20 cellular contexts compared by ENCODE assay signal in the genomic region with DNA sequence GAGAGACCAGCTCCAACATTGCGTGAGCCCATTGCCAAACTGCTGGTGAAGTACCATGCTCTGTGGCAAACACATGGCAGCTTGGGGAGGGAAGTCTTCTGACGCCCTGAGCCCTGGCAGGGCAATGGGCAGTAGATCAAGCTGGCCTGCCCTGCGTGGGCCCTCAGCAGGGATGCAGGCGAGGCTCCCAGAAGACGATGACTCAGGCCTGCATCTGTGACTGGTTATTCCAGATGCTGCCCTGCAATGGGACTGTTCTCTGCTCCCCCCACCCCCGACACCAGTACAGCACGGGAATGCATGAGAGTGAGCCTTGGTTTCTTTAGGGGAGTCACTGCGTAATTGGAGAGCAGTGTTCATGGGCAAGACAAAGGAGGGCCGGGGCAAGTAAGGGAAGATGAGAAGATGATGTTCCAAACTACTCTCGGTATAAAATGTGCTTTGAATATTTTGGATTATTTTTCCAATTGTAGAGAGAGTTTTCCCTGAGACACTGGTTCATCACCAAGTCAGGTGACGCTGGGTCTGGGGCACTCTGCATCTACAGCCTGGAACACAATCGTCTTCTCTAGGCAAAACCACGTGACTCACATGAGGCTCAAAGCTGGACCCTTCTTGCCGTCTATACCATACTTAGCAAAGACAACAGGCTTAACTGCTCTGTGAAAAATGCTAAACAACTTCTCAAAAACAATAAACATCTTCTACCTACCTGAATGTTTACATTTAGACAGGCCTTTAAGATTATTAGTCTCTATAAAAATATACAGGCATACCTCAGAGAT. TPM values are rescaled to one million over a fixed set of nuclear protein-coding genes. Genes with fewer than 3 reads are reported as not detected.
A peak's percentile ranks its signal among the peaks of the same experiment; 100 is the strongest.
DNase-seq lines count a peak whose midpoint lies in the region; TF ChIP-seq lines count a peak whose summit lies in the region.
"Had no signal": no experiment of that assay in that cellular context is flagged by ENCODE, and none has a peak within 500 bp of the region (broad histone marks: within the 10 kb centered on the region; RNA-seq: fewer than 3 reads in every experiment).

No MANE protein-coding gene starts in this region.

- H3K27me3 Mint-ChIP-seq in MCF 10A (ENCODE audit: insufficient read depth, unreplicated experiment): peaks cover 60% of the 10 kb centered on the region

- WGBS in adrenal gland, 4 donors: 87 to 89% (median 87%) methylated on average over 11 to 14 of the region's 14 CpGs

- H3K9me3 Mint-ChIP-seq in MCF 10A (ENCODE audit: unreplicated experiment): no peaks in the 10 kb centered on the region
- H3K9me3 Mint-ChIP-seq: activated naive CD4-positive, alpha-beta T cell treated with anti-CD3 and anti-CD28 coated beads, Interleukin-2, amount 50 U/mL, for 24 hours; stimulated activated effector memory CD8-positive, alpha-beta T cell treated with anti-CD3 and anti-CD28 coated beads, Interleukin-12 subunit alpha, Interleukin-12 subunit beta, amount 100 ng/mL, for 72 hours had no signal

- peak; percentile 48 for DNase-seq in MCF 10A (ENCODE audit: unreplicated experiment)
- DNase-seq in breast epithelium (ENCODE audit: low spot score in 2 of 2): no peak
- DNase-seq in RPMI7951 (ENCODE audit: low read depth): peak; percentile 88
- DNase-seq in fibroblast of mammary gland (ENCODE audit: low read depth): peak; percentile 89
- peak; percentile 48 for DNase-seq in skeletal muscle cell (ENCODE audit: low read depth)
- no peak for DNase-seq in ACHN
- no peak for DNase-seq in adrenal gland
- no peak for DNase-seq in putamen (ENCODE audit: low spot score)
- DNase-seq: activated CD4-positive, alpha-beta T cell treated with anti-CD3 and anti-CD28 coated beads for 48 hours; GF-D8; heart left ventricle; mucosa of descending colon; NCI-H187; NCI-H446 treated with DMSO at 0.1 percent for 48 hours; SJCRH30; small intestine; T1000; upper lobe of left lung had no signal

- POLR2A ChIA-PET in MCF 10A (lab: Yijun Ruan, JAX): interaction anchor here (2.9 kb wide), 1 partner anchor 10 kb away, joined by 11 read pairs; no protein-coding TSS in a partner anchor

- H3K9me3 ChIP-seq in breast epithelium (no peaks in the 10 kb centered on the region), adrenal gland (replicated peaks in 1 of 3) (no peaks in the 10 kb centered on the region)
- H3K9me3 ChIP-seq: heart left ventricle, mucosa of descending colon, SJCRH30, upper lobe of left lung had no signal

- in situ Hi-C loops in ACHN (cut with HindIII; ENCODE audit: low pct_ligation_motif_present, low pct_unique_long_range_greater_than_20kb, low sequenced_read_pairs): no loop called here

- CTCF ChIA-PET in MCF 10A (lab: Yijun Ruan, JAX): interaction anchor here (0.5 to 0.7 kb wide), 2 partner anchors 105 to 235 kb away, joined by 3 to 4 read pairs; no protein-coding TSS in a partner anchor

- peaks cover 0 to 5% of the 10 kb centered on the region in 2 donors for H3K27me3 ChIP-seq in breast epithelium
- H3K27me3 ChIP-seq in adrenal gland: peaks cover 12% of the 10 kb centered on the region
- H3K27me3 ChIP-seq: upper lobe of left lung had no signal

- H3K36me3 ChIP-seq in breast epithelium: no peaks in the 10 kb centered on the region
- H3K36me3 ChIP-seq in adrenal gland (replicated peaks in 1 of 2): no peaks in the 10 kb centered on the region
- H3K36me3 ChIP-seq: heart left ventricle, SJCRH30, upper lobe of left lung had no signal

- H3K27ac ChIP-seq in breast epithelium: no peak overlapping the region
- no peak overlapping the region for H3K27ac ChIP-seq in adrenal gland
- H3K27ac ChIP-seq: SJCRH30, upper lobe of left lung had no signal

- TF ChIP-seq CTCF in MCF 10A (IDR thresholded peaks at IDR 0.05; ENCODE audit: unreplicated experiment) (no peak), breast epithelium (IDR thresholded peaks at IDR 0.05) (no peak), fibroblast of mammary gland (conservative IDR thresholded peaks at IDR 0.05; ENCODE audit: control insufficient read depth, insufficient read depth, low read depth, low read length) (no peak), adrenal gland (IDR thresholded peaks at IDR 0.05) (no peak)

- H3K36me3 Mint-ChIP-seq in MCF 10A (ENCODE audit: insufficient read depth, unreplicated experiment): no peaks in the 10 kb centered on the region
- H3K36me3 Mint-ChIP-seq: activated naive CD4-positive, alpha-beta T cell treated with anti-CD3 and anti-CD28 coated beads, Interleukin-2, amount 50 U/mL, for 24 hours; stimulated activated effector memory CD8-positive, alpha-beta T cell treated with anti-CD3 and anti-CD28 coated beads, Interleukin-12 subunit alpha, Interleukin-12 subunit beta, amount 100 ng/mL, for 72 hours had no signal

- BruUV-seq in MCF 10A (replicated peaks; lab: Mats Ljungman, UMichigan): no TSS peak

- no peak for TF ChIP-seq POLR2A in breast epithelium (IDR thresholded peaks at IDR 0.05)
- no peak for TF ChIP-seq POLR2A in adrenal gland (IDR thresholded peaks at IDR 0.05)

- intact Hi-C loops in MCF 10A (cut with micrococcal nuclease): no loop called here
- intact Hi-C loops in breast epithelium (cut with DNase I; ENCODE audit: low total_unique reads): no loop called here
- intact Hi-C loops in adrenal gland (cut with DNase I): no loop called here

- H3K4me3 Mint-ChIP-seq in MCF 10A (ENCODE audit: unreplicated experiment): no peak overlapping the region
- H3K4me3 Mint-ChIP-seq: activated naive CD4-positive, alpha-beta T cell treated with anti-CD3 and anti-CD28 coated beads, Interleukin-2, amount 50 U/mL, for 24 hours; stimulated activated effector memory CD8-positive, alpha-beta T cell treated with anti-CD3 and anti-CD28 coated beads, Interleukin-12 subunit alpha, Interleukin-12 subunit beta, amount 100 ng/mL, for 72 hours had no signal

- no peak overlapping the region for H3K27ac Mint-ChIP-seq in MCF 10A (ENCODE audit: low read depth, unreplicated experiment)
- H3K27ac Mint-ChIP-seq: activated naive CD4-positive, alpha-beta T cell treated with anti-CD3 and anti-CD28 coated beads, Interleukin-2, amount 50 U/mL, for 24 hours; stimulated activated effector memory CD8-positive, alpha-beta T cell treated with anti-CD3 and anti-CD28 coated beads, Interleukin-12 subunit alpha, Interleukin-12 subunit beta, amount 100 ng/mL, for 72 hours had no signal

- H3K4me3 ChIP-seq in breast epithelium (no peak overlapping the region), fibroblast of mammary gland (ENCODE audit: control insufficient read depth, low read depth, low read length) (no peak overlapping the region), skeletal muscle cell (ENCODE audit: low read depth, low read length) (no peak overlapping the region), adrenal gland (no peak overlapping the region)
- H3K4me3 ChIP-seq: heart left ventricle, mucosa of descending colon, SJCRH30, upper lobe of left lung had no signal

- peaks cover 10% of the 10 kb centered on the region for H3K4me1 Mint-ChIP-seq in MCF 10A (ENCODE audit: insufficient read depth, unreplicated experiment)
- H3K4me1 Mint-ChIP-seq: activated naive CD4-positive, alpha-beta T cell treated with anti-CD3 and anti-CD28 coated beads, Interleukin-2, amount 50 U/mL, for 24 hours; stimulated activated effector memory CD8-positive, alpha-beta T cell treated with anti-CD3 and anti-CD28 coated beads, Interleukin-12 subunit alpha, Interleukin-12 subunit beta, amount 100 ng/mL, for 72 hours had no signal

- no peaks in the 10 kb centered on the region for H3K4me1 ChIP-seq in breast epithelium
- no peaks in the 10 kb centered on the region for H3K4me1 ChIP-seq in adrenal gland (replicated peaks in 1 of 2)
- H3K4me1 ChIP-seq: SJCRH30, upper lobe of left lung had no signal

RNA-seq across cellular contexts. Expression of a gene that starts 9.0 kb away (rescaled TPM):
- 13.7 and 19.2 TPM in 2 replicates for total RNA-seq in MCF 10A (2022)
- total RNA-seq in breast epithelium: 100 to 1,000 TPM in 2 of 3 donors, 10 to 100 TPM in 1; 63.6 to 138 (median 124) TPM
- total RNA-seq in RPMI7951 (2014; rRNA removed; shearing (Covaris generic)): 37.6 and 39.2 TPM in 2 replicates
- total RNA-seq in adrenal gland: 10 to 100 TPM; 18.3 to 59.4 (median 41.4) TPM
- 10 to 100 TPM; 15.2 to 22.8 (median 17.7) TPM for polyA plus RNA-seq in adrenal gland

Comparison
In these comparisons a context has a peak if more than half of its experiments do, and no peak if none do; other contexts are left out.
1. DNase-seq: peak in MCF 10A (single experiment), RPMI7951 (single experiment), fibroblast of mammary gland (single experiment) and skeletal muscle cell (single experiment); none in breast epithelium (0 of 2), ACHN (single experiment), adrenal gland (0 of 7) and putamen (single experiment).